19 cellular contexts compared by ENCODE assay signal in genomic region chr19:11781295-11782057, GRCh38. TPM values are rescaled to one million over a fixed set of nuclear protein-coding genes. Genes with fewer than 3 reads are reported as not detected.
DNase-seq lines count a peak whose midpoint lies in the region; ATAC-seq and TF ChIP-seq lines count a peak whose summit lies in the region.
"Had no signal": no experiment of that assay in that cellular context is flagged by ENCODE, and none has a peak within 500 bp of the region (broad histone marks: within the 10 kb centered on the region; RNA-seq: fewer than 3 reads in every experiment).

No MANE protein-coding gene starts in this region.

- no peak overlapping the region for H4K8ac ChIP-seq in mesenchymal stem cell (ENCODE audit: low read length)

- peaks cover 57 to 83% (median 77%) of the 10 kb centered on the region in 11 experiments for H3K36me3 ChIP-seq in BLaER1 treated with 17β-estradiol and CSF1 and Interleukin-3, amounts not matched to agents 10 nM and 100 nM
- H3K36me3 ChIP-seq in HEK293 (ENCODE audit: control insufficient read depth in 2 of 2, insufficient read depth in 1 of 2, low read length in 2 of 2) (peaks cover 0 to 44% of the 10 kb centered on the region in 2 experiments; a peak in 1 of 3 replicates), mesenchymal stem cell (ENCODE audit: control insufficient read depth in 1 of 2, insufficient read depth in 2 of 2, low read depth in 1 of 2, low read length in 2 of 2) (peaks cover 16 to 65% of the 10 kb centered on the region in 2 experiments), gastroesophageal sphincter (peaks cover 26 to 76% of the 10 kb centered on the region in 2 donors)

- no peak overlapping the region for H2BK12ac ChIP-seq in mesenchymal stem cell (ENCODE audit: low read length in 2 of 2)

- CTCF ChIA-PET in HEK293 (lab: Yijun Ruan, JAX) = interaction anchor here (1.2 kb wide), 1 partner anchor 15 kb away, joined by 3 read pairs; no protein-coding TSS in a partner anchor

- H3K27me3 ChIP-seq in BLaER1 treated with 17β-estradiol and CSF1 and Interleukin-3, amounts not matched to agents 10 nM and 100 nM = no peaks in the 10 kb centered on the region
- no peaks in the 10 kb centered on the region for H3K27me3 ChIP-seq in mesenchymal stem cell (ENCODE audit: control insufficient read depth in 1 of 2, insufficient read depth in 1 of 2, low read length in 2 of 2)
- no peaks in the 10 kb centered on the region for H3K27me3 ChIP-seq in gastroesophageal sphincter
- H3K27me3 ChIP-seq: uterus had no signal

- no peaks in the 10 kb centered on the region for H4K20me1 ChIP-seq in BLaER1 treated with 17β-estradiol and CSF1 and Interleukin-3, amounts not matched to agents 10 nM and 100 nM

- H2BK120ac ChIP-seq in mesenchymal stem cell (ENCODE audit: low read depth, low read length) = no peak overlapping the region

- H3K9ac ChIP-seq in BLaER1 treated with 17β-estradiol and CSF1 and Interleukin-3, amounts not matched to agents 10 nM and 100 nM = no peak overlapping the region
- no peak overlapping the region for H3K9ac ChIP-seq in mesenchymal stem cell (ENCODE audit: low read length)

- H3K4me1 ChIP-seq in BLaER1 treated with 17β-estradiol and CSF1 and Interleukin-3, amounts not matched to agents 10 nM and 100 nM = no peaks in the 10 kb centered on the region
- no peaks in the 10 kb centered on the region for H3K4me1 ChIP-seq in HEK293 (ENCODE audit: control insufficient read depth, insufficient read depth, low read length)
- H3K4me1 ChIP-seq in mesenchymal stem cell (ENCODE audit: control insufficient read depth, insufficient read depth, low read depth, low read length) = no peaks in the 10 kb centered on the region
- no peaks in the 10 kb centered on the region for H3K4me1 ChIP-seq in gastroesophageal sphincter
- H3K4me1 ChIP-seq: uterus had no signal

- H3K27ac ChIP-seq in BLaER1 treated with 17β-estradiol and CSF1 and Interleukin-3, amounts not matched to agents 10 nM and 100 nM = no peak overlapping the region
- H3K27ac ChIP-seq in HEK293 (ENCODE audit: extremely low read depth, low read depth, low read length) (no peak overlapping the region), mesenchymal stem cell (ENCODE audit: low read length, poor library complexity, severe bottlenecking) (no peak overlapping the region), gastroesophageal sphincter (no peak overlapping the region)
- H3K27ac ChIP-seq: uterus, VCaP had no signal

- H3K23ac ChIP-seq in mesenchymal stem cell (ENCODE audit: low read length in 2 of 2) = no peak overlapping the region

- H3K79me1 ChIP-seq in mesenchymal stem cell (replicated peaks; ENCODE audit: low read length, poor library complexity, severe bottlenecking) = peaks cover 2% of the 10 kb centered on the region

- POLR2A ChIA-PET in HEK293 (lab: Yijun Ruan, JAX) = no interaction called here

- TF ChIP-seq CTCF in HEK293 (tag by site-specific recombination; IDR thresholded peaks at IDR 0.05) (no peak), cardiac fibroblast (IDR thresholded peaks at IDR 0.05; ENCODE audit: low read depth, low read length) (no peak), gastroesophageal sphincter (IDR thresholded peaks at IDR 0.05) (no peak)

- no peak overlapping the region for H2BK5ac ChIP-seq in mesenchymal stem cell (ENCODE audit: low read depth, low read length, poor library complexity, severe bottlenecking)

- no peak for TF ChIP-seq POLR2A in gastroesophageal sphincter (IDR thresholded peaks at IDR 0.05)

- H2AK5ac ChIP-seq in mesenchymal stem cell (ENCODE audit: low read length, severe bottlenecking) = no peak overlapping the region

- no peak overlapping the region for H2AFZ ChIP-seq in mesenchymal stem cell (ENCODE audit: low read depth, low read length)

- WGBS in mesenchymal stem cell = 94% methylated on average over 4 of the region's 5 CpGs
- whole genome bisulfite sequencing in gastroesophageal sphincter (ENCODE audit: low coverage in 1 of 2), 2 donors = 95 to 98% methylated on average over 3 to 5 of the region's 5 CpGs

- no peak overlapping the region for H3K18ac ChIP-seq in mesenchymal stem cell (ENCODE audit: low read depth in 1 of 2, low read length in 2 of 2)

- no peak overlapping the region for H3K14ac ChIP-seq in mesenchymal stem cell (ENCODE audit: low read length in 2 of 2)

- DNase-seq in cardiac fibroblast (ENCODE audit: low read depth in 2 of 2) (peak; percentile 5 to 21), mesenchymal stem cell (peak; percentile 24), HPDE6-E6E7 (ENCODE audit: extremely low spot score) (no peak)
- DNase-seq: ACHN; activated gamma-delta T cell treated with Interleukin-2 at 50 U/mL for 16 hours; effector memory CD8-positive, alpha-beta T cell; hippocampal formation; islet precursor cell; NCI-H1105 treated with DMSO at 0.1 percent for 48 hours; NCI-H2171; NCI-H748 treated with DMSO at 0.1 percent for 48 hours; stimulated activated CD4-positive, alpha-beta T cell treated with anti-CD3 and anti-CD28 coated beads, Interleukin-4, amount 100 ng/mL, for 24 hours; uterus had no signal

- no peak for TF ChIP-seq EP300 in gastroesophageal sphincter (IDR thresholded peaks at IDR 0.05)

- no peak overlapping the region for H4K91ac ChIP-seq in mesenchymal stem cell (ENCODE audit: low read length)

- no peak overlapping the region for H3K4me2 ChIP-seq in BLaER1 treated with 17β-estradiol and CSF1 and Interleukin-3, amounts not matched to agents 10 nM and 100 nM
- no peak overlapping the region for H3K4me2 ChIP-seq in mesenchymal stem cell (ENCODE audit: low read length, poor library complexity, severe bottlenecking)

- H3K4ac ChIP-seq in mesenchymal stem cell (ENCODE audit: low read depth in 1 of 2, low read length in 2 of 2) = no peak overlapping the region

- H2BK15ac ChIP-seq in mesenchymal stem cell (ENCODE audit: low read depth, poor library complexity, severe bottlenecking) = no peak overlapping the region

- no peak for ATAC-seq in gastroesophageal sphincter
- no peak for ATAC-seq in GM21576 (IDR thresholded peaks at IDR 0.05; ENCODE audit: unreplicated experiment)
- no peak for ATAC-seq in HG02884 (IDR thresholded peaks at IDR 0.05; ENCODE audit: unreplicated experiment)
- ATAC-seq: effector memory CD8-positive, alpha-beta T cell had no signal

- H3K4me3 ChIP-seq in BLaER1 treated with 17β-estradiol and CSF1 and Interleukin-3, amounts not matched to agents 10 nM and 100 nM = peak overlapping the region in 7 of 10 experiments; percentile 6 to 34 (median 30); a peak in 10 of 20 replicates
- no peak overlapping the region for H3K4me3 ChIP-seq in HEK293 (ENCODE audit: low read depth, low read length)
- H3K4me3 ChIP-seq in cardiac fibroblast (replicated peaks in 1 of 2; ENCODE audit: low read depth in 2 of 2, low read length in 2 of 2) = no peak overlapping the region
- peak overlapping the region in 1 of 2 experiments; percentile 62 for H3K4me3 ChIP-seq in mesenchymal stem cell (ENCODE audit: insufficient read depth in 1 of 2, low read depth in 1 of 2, low read length in 2 of 2)
- H3K4me3 ChIP-seq in gastroesophageal sphincter = no peak overlapping the region
- H3K4me3 ChIP-seq: uterus had no signal

- H3K9me3 ChIP-seq in BLaER1 treated with 17β-estradiol and CSF1 and Interleukin-3, amounts not matched to agents 10 nM and 100 nM (replicated peaks in 1 of 11) = peaks cover 83 to 100% (median 96%) of the 10 kb centered on the region in 11 experiments
- H3K9me3 ChIP-seq in HEK293 (ENCODE audit: control insufficient read depth, insufficient read depth, low read depth, low read length) = no peaks in the 10 kb centered on the region
- H3K9me3 ChIP-seq in mesenchymal stem cell (ENCODE audit: control insufficient read depth, low read length) = peaks cover 93% of the 10 kb centered on the region
- peaks cover 12 to 80% (median 12%) of the 10 kb centered on the region in 3 donors for H3K9me3 ChIP-seq in gastroesophageal sphincter

TF ChIP-seq in HEK293, 187 proteins besides CTCF, POLR2A, EP300 and RAD21:
- no peak for TF ChIP-seq MZF1 (tag by site-specific recombination; IDR thresholded peaks at IDR 0.05; ENCODE audit: borderline replicate concordance)
- TF ChIP-seq ZNF626 (tag by site-specific recombination; IDR thresholded peaks at IDR 0.05) = 0 out of 2 replicates have a peak, but pooled peaks have one; percentile 8
- TF ChIP-seq, protein P1, sequence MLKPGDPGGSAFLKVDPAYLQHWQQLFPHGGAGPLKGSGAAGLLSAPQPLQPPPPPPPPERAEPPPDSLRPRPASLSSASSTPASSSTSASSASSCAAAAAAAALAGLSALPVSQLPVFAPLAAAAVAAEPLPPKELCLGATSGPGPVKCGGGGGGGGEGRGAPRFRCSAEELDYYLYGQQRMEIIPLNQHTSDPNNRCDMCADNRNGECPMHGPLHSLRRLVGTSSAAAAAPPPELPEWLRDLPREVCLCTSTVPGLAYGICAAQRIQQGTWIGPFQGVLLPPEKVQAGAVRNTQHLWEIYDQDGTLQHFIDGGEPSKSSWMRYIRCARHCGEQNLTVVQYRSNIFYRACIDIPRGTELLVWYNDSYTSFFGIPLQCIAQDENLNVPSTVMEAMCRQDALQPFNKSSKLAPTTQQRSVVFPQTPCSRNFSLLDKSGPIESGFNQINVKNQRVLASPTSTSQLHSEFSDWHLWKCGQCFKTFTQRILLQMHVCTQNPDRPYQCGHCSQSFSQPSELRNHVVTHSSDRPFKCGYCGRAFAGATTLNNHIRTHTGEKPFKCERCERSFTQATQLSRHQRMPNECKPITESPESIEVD (tag by site-specific recombination; IDR thresholded peaks at IDR 0.05) = no peak
- TF ChIP-seq ZNF274 (IDR thresholded peaks at IDR 0.05; ENCODE audit: low read length) = no peak
- TF ChIP-seq ZNF274 (tag by site-specific recombination; IDR thresholded peaks at IDR 0.05; ENCODE audit: borderline replicate concordance) = peak; percentile 84
- TF ChIP-seq SETDB1 (IDR thresholded peaks at IDR 0.05; ENCODE audit: insufficient read length, low read length) = peak; percentile 98

RNA-seq across cellular contexts. Expression of gene ZNF441, which starts 14.7 kb away (rescaled TPM):
- 2.3 TPM for polyA plus RNA-seq in mesenchymal stem cell (2013, experiment 1 of 2)
- polyA plus RNA-seq in mesenchymal stem cell (2013, experiment 2 of 2) = 2.0 TPM
- total RNA-seq in gastroesophageal sphincter = 10 to 100 TPM in 1 of 4 donors, 1 to 10 TPM in 3; 4.5 to 10.7 (median 7.7) TPM

RNA-seq across cellular contexts. Expression of gene ZNF491, which starts 16.8 kb away (rescaled TPM):
- 1.7 TPM for polyA plus RNA-seq in mesenchymal stem cell (2013, experiment 1 of 2)
- 1.1 TPM for polyA plus RNA-seq in mesenchymal stem cell (2013, experiment 2 of 2)
- 1 to 10 TPM; 1.8 to 3.7 (median 3.1) TPM for total RNA-seq in gastroesophageal sphincter

RNA-seq across cellular contexts. Expression of gene ZNF440, which starts 32.6 kb away (rescaled TPM):
- polyA plus RNA-seq in mesenchymal stem cell (2013, experiment 1 of 2) = 3.0 TPM
- polyA plus RNA-seq in mesenchymal stem cell (2013, experiment 2 of 2) = 2.5 TPM
- 10 to 100 TPM in 1 of 4 donors, 1 to 10 TPM in 3; 4.8 to 13.2 (median 9.7) TPM for total RNA-seq in gastroesophageal sphincter

RNA-seq across cellular contexts. Expression of gene ZNF823, which starts 42.7 kb away (rescaled TPM):
- 2.3 TPM for polyA plus RNA-seq in mesenchymal stem cell (2013, experiment 1 of 2)
- polyA plus RNA-seq in mesenchymal stem cell (2013, experiment 2 of 2) = 2.2 TPM
- 10 to 100 TPM in 1 of 4 donors, 1 to 10 TPM in 3; 6.7 to 11.4 (median 8.7) TPM for total RNA-seq in gastroesophageal sphincter

Comparison
In these comparisons a context has a peak if more than half of its experiments do, and no peak if none do; other contexts are left out.
1. H3K4me3 ChIP-seq: peak in BLaER1 treated with 17β-estradiol and CSF1 and Interleukin-3, amounts not matched to agents 10 nM and 100 nM (7 of 10); none in HEK293 (single experiment), cardiac fibroblast (0 of 2) and gastroesophageal sphincter (0 of 2).